ENCODE assay signal across 22 cellular contexts in the genomic region with DNA sequence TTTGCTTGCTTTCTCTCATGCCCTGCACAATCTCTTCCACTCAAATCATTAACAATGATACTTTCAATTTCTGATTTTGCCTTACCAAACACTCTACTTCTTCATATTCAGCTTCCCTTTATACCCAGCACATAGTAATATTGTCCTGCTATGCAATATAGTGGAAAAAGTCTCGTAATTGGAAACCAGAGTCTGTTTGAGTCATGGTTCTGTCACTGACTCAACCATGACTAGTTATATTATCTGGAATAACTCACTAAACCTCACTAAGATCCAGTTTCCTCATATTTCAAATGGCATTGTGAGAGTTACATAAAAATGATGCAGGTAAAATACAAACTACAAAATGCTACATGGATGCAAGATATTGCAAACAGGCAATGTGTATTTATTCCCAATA.
A peak's percentile ranks its signal among the peaks of the same experiment; 100 is the strongest.
DNase-seq lines count a peak whose midpoint lies in the region; ATAC-seq and TF ChIP-seq lines count a peak whose summit lies in the region.
"Had no signal": no experiment of that assay in that cellular context is flagged by ENCODE, and none has a peak within 500 bp of the region (broad histone marks: within the 10 kb centered on the region; RNA-seq: fewer than 3 reads in every experiment).

No MANE protein-coding gene starts in this region.

- H3K27ac Mint-ChIP-seq in Calu3 (ENCODE audit: unreplicated experiment): peak overlapping the region; percentile 25
- no peak overlapping the region for H3K27ac Mint-ChIP-seq in Caco-2 (ENCODE audit: unreplicated experiment)
- H3K27ac Mint-ChIP-seq: naive B cell; T-helper 1 cell treated with Interleukin-12 subunit alpha and Interleukin-12 subunit beta and Interleukin-4 antibody, amounts not matched to agents 30 μg/mL and 1 μg/mL, for 36 hours had no signal

- 47 to 50% methylated on average over 1 of the region's 1 CpG for WGBS in gastroesophageal sphincter (ENCODE audit: low coverage in 1 of 2), 2 donors

- no peak for TF ChIP-seq EP300 in gastroesophageal sphincter (IDR thresholded peaks at IDR 0.05)

- TF ChIP-seq POLR2A in gastroesophageal sphincter (IDR thresholded peaks at IDR 0.05): no peak

- BruUV-seq in Calu3 (replicated peaks; lab: Mats Ljungman, UMichigan) (no TSS peak), Caco-2 (replicated peaks; lab: Mats Ljungman, UMichigan) (no TSS peak)

- POLR2A ChIA-PET in Caco-2 (lab: Charles Lee): no interaction called here

- no peak overlapping the region for H3K27ac ChIP-seq in gastroesophageal sphincter
- H3K27ac ChIP-seq: adrenal gland, heart left ventricle had no signal

- DNase-seq in Calu3 (no peak), NCI-H226 (peak; percentile 69), cardiac fibroblast (ENCODE audit: low read depth in 2 of 2) (peak; percentile 27 to 83), kidney tubule cell (ENCODE audit: low spot score) (peak; percentile 83), left ventricle myocardium superior (no peak), Caco-2 (no peak)
- no peak for DNase-seq in stimulated activated naive CD4-positive, alpha-beta T cell treated with Interleukin-2 at 50 U/mL for 16 hours (lab: John Stamatoyannopoulos, UW)
- DNase-seq: activated CD4-positive, alpha-beta T cell treated with anti-CD3 and anti-CD28 coated beads for 48 hours; adrenal gland; BE2C; effector memory CD4-positive, alpha-beta T cell; GDM1; heart left ventricle; left cardiac atrium; naive B cell; NCI-H1417 treated with DMSO at 0.1 percent for 48 hours; NCI-H446; stimulated activated CD4-positive, alpha-beta T cell treated with anti-CD3 and anti-CD28 coated beads, Interleukin-1b, Interleukin-23, amount 100 ng/mL, for 48 hours; stimulated activated CD8-positive, alpha-beta memory T cell treated with anti-CD3 and anti-CD28 coated beads, Interleukin-4, amount 100 ng/mL, for 48 hours; trophoblast cell had no signal

- H3K4me1 ChIP-seq in gastroesophageal sphincter (no peaks in the 10 kb centered on the region), Caco-2 (no peaks in the 10 kb centered on the region)
- H3K4me1 ChIP-seq: adrenal gland, BE2C had no signal

- CTCF ChIA-PET in Calu3 (lab: Charles Lee): interaction anchor here (0.9 to 2.2 kb wide), 4 partner anchors 9 to 22 kb away, joined by 3 to 14 read pairs (median 6); no protein-coding TSS in a partner anchor
- CTCF ChIA-PET in Caco-2 (lab: Charles Lee): no interaction called here

- TF ChIP-seq CTCF in Calu3 (IDR thresholded peaks at IDR 0.05; ENCODE audit: unreplicated experiment): no peak
- no peak for TF ChIP-seq CTCF in cardiac fibroblast (IDR thresholded peaks at IDR 0.05; ENCODE audit: low read depth, low read length)
- no peak for TF ChIP-seq CTCF in gastroesophageal sphincter (IDR thresholded peaks at IDR 0.05)
- TF ChIP-seq CTCF in Caco-2 (IDR thresholded peaks at IDR 0.05; ENCODE audit: insufficient read depth in 1 of 2, low read depth in 1 of 2, low read length in 1 of 2, severe bottlenecking in 1 of 2, unreplicated experiment in 1 of 2): no peak

- no peaks in the 10 kb centered on the region for H3K27me3 ChIP-seq in gastroesophageal sphincter
- H3K27me3 ChIP-seq in Caco-2 (replicated peaks; ENCODE audit: control insufficient read depth, insufficient read depth, low read length): no peaks in the 10 kb centered on the region
- H3K27me3 ChIP-seq: adrenal gland, BE2C, heart left ventricle had no signal

- H3K4me3 Mint-ChIP-seq in Calu3 (ENCODE audit: low read depth, unreplicated experiment): no peak overlapping the region
- no peak overlapping the region for H3K4me3 Mint-ChIP-seq in Caco-2 (ENCODE audit: unreplicated experiment)
- H3K4me3 Mint-ChIP-seq: naive B cell; T-helper 1 cell treated with Interleukin-12 subunit alpha and Interleukin-12 subunit beta and Interleukin-4 antibody, amounts not matched to agents 30 μg/mL and 1 μg/mL, for 36 hours had no signal

- no peaks in the 10 kb centered on the region for H3K27me3 Mint-ChIP-seq in Calu3 (ENCODE audit: unreplicated experiment)
- peaks cover 3% of the 10 kb centered on the region for H3K27me3 Mint-ChIP-seq in Caco-2 (ENCODE audit: insufficient read depth, unreplicated experiment)
- H3K27me3 Mint-ChIP-seq: naive B cell had no signal

- H3K36me3 Mint-ChIP-seq in Calu3 (ENCODE audit: insufficient read depth, unreplicated experiment) (no peaks in the 10 kb centered on the region), Caco-2 (ENCODE audit: insufficient read depth, unreplicated experiment) (no peaks in the 10 kb centered on the region)
- H3K36me3 Mint-ChIP-seq: naive B cell had no signal

- no peaks in the 10 kb centered on the region for H3K9me3 Mint-ChIP-seq in Calu3 (ENCODE audit: low read depth, unreplicated experiment)
- H3K9me3 Mint-ChIP-seq in Caco-2 (ENCODE audit: unreplicated experiment): no peaks in the 10 kb centered on the region
- H3K9me3 Mint-ChIP-seq: T-helper 1 cell treated with Interleukin-12 subunit alpha and Interleukin-12 subunit beta and Interleukin-4 antibody, amounts not matched to agents 30 μg/mL and 1 μg/mL, for 36 hours had no signal

- intact Hi-C loops in Calu3 (cut with micrococcal nuclease; ENCODE audit: unreplicated experiment) (loop anchor here (10.0 kb wide), 2 partner anchors 667 to 1113 kb away; no protein-coding TSS in a partner anchor), left ventricle myocardium superior (cut with micrococcal nuclease) (no loop called here), Caco-2 (cut with micrococcal nuclease; ENCODE audit: unreplicated experiment) (no loop called here)

- no peak for ATAC-seq in left ventricle myocardium superior
- ATAC-seq in gastroesophageal sphincter: no peak
- ATAC-seq: heart left ventricle, left cardiac atrium had no signal

- H3K4me3 ChIP-seq in cardiac fibroblast (replicated peaks in 1 of 2; ENCODE audit: low read depth in 2 of 2, low read length in 2 of 2) (no peak overlapping the region), gastroesophageal sphincter (no peak overlapping the region), Caco-2 (ENCODE audit: low read depth, low read length) (no peak overlapping the region)
- H3K4me3 ChIP-seq: adrenal gland, heart left ventricle had no signal

- H3K9me3 ChIP-seq in gastroesophageal sphincter (no peaks in the 10 kb centered on the region), Caco-2 (no peaks in the 10 kb centered on the region)
- H3K9me3 ChIP-seq: adrenal gland, BE2C, heart left ventricle had no signal

- H3K4me1 Mint-ChIP-seq in Calu3 (ENCODE audit: low read depth, unreplicated experiment): peaks cover 49% of the 10 kb centered on the region
- no peaks in the 10 kb centered on the region for H3K4me1 Mint-ChIP-seq in Caco-2 (ENCODE audit: low read depth, unreplicated experiment)
- H3K4me1 Mint-ChIP-seq: naive B cell had no signal

- no peaks in the 10 kb centered on the region for H3K36me3 ChIP-seq in gastroesophageal sphincter
- no peaks in the 10 kb centered on the region for H3K36me3 ChIP-seq in Caco-2 (ENCODE audit: control insufficient read depth, insufficient read depth, low read length)
- H3K36me3 ChIP-seq: adrenal gland, BE2C, heart left ventricle had no signal

Comparison
In these comparisons a context has a peak if more than half of its experiments do, and no peak if none do; other contexts are left out.
1. DNase-seq: peak in NCI-H226 (single experiment), cardiac fibroblast (2 of 2) and kidney tubule cell (single experiment); none in Calu3 (single experiment), stimulated activated naive CD4-positive, alpha-beta T cell treated with Interleukin-2 at 50 U/mL for 16 hours (single experiment), left ventricle myocardium superior (single experiment) and Caco-2 (0 of 2).